27 cellular contexts compared by ENCODE assay signal in the genomic region with DNA sequence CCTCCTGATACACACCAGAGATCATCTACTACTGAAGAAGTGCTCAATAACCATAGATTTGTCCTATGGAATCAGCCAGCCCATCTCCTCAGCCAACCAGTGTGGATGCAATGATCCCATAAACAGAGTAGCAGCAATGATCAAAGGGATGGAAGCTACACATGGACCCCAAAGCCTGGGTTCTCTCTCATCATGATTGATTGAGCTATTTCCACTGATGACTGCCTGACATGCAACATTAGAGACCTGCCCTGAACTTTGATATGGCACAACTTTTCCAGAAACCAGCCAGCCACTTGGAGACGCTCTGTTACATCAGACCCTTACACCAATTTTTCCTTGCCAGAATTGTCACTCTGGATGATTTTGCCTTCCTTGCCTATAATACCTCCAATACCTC.
"Had no signal": no experiment of that assay in that cellular context is flagged by ENCODE, and none has a peak within 500 bp of the region (broad histone marks: within the 10 kb centered on the region; RNA-seq: fewer than 3 reads in every experiment).

No MANE protein-coding gene starts in this region.

- H3K9me3 ChIP-seq: esophagus squamous epithelium, gastrocnemius medialis, gastroesophageal sphincter, heart left ventricle, heart right ventricle had no signal

- H3K4me3 ChIP-seq: coronary artery, dorsolateral prefrontal cortex, esophagus squamous epithelium, gastrocnemius medialis, gastroesophageal sphincter, heart left ventricle, heart right ventricle, hepatocyte had no signal

- H3K27me3 ChIP-seq: esophagus squamous epithelium, gastrocnemius medialis, gastroesophageal sphincter had no signal

- H3K36me3 ChIP-seq: esophagus squamous epithelium, gastrocnemius medialis, gastroesophageal sphincter, heart left ventricle, heart right ventricle had no signal

- H3K27ac Mint-ChIP-seq: dendritic cell treated with granulocyte-macrophage colony-stimulating factor and Interleukin-4, amounts not matched to agents 40 ng/mL and 50 ng/mL, for 4 days; effector memory CD8-positive, alpha-beta T cell; endodermal cell had no signal

- DNase-seq: cortex of kidney; dermis blood vessel endothelial cell; dorsolateral prefrontal cortex; effector CD4-positive, alpha-beta T cell; effector CD8-positive, alpha-beta T cell; effector memory CD4-positive, alpha-beta T cell; effector memory CD8-positive, alpha-beta T cell; endodermal cell; erythroblast; esophagus squamous epithelium; foreskin fibroblast; foreskin keratinocyte; foreskin melanocyte; gastrocnemius medialis; head of caudate nucleus; heart left ventricle; heart right ventricle had no signal

- ATAC-seq: effector memory CD8-positive, alpha-beta T cell; esophagus mucosa; foreskin keratinocyte; gastrocnemius medialis; gastroesophageal sphincter; heart left ventricle; heart right ventricle had no signal

- FAIRE-seq: colon, endometrium, endothelial cell of umbilical vein, frontal cortex had no signal

- H3K4me1 ChIP-seq: esophagus squamous epithelium, foreskin keratinocyte, gastrocnemius medialis, gastroesophageal sphincter, heart left ventricle, heart right ventricle had no signal

- H3K27ac ChIP-seq: coronary artery, dorsolateral prefrontal cortex, epithelial cell of prostate, esophagus squamous epithelium, foreskin keratinocyte, gastrocnemius medialis, gastroesophageal sphincter, heart left ventricle, heart right ventricle, hepatocyte had no signal

- H3K4me3 Mint-ChIP-seq: dendritic cell treated with granulocyte-macrophage colony-stimulating factor and Interleukin-4, amounts not matched to agents 40 ng/mL and 50 ng/mL, for 4 days; effector memory CD8-positive, alpha-beta T cell; endodermal cell had no signal

- H3K4me1 Mint-ChIP-seq: endodermal cell had no signal

- H3K9me3 Mint-ChIP-seq: dendritic cell treated with granulocyte-macrophage colony-stimulating factor and Interleukin-4, amounts not matched to agents 40 ng/mL and 50 ng/mL, for 4 days; effector memory CD8-positive, alpha-beta T cell; endodermal cell had no signal
